In the genomic region with DNA sequence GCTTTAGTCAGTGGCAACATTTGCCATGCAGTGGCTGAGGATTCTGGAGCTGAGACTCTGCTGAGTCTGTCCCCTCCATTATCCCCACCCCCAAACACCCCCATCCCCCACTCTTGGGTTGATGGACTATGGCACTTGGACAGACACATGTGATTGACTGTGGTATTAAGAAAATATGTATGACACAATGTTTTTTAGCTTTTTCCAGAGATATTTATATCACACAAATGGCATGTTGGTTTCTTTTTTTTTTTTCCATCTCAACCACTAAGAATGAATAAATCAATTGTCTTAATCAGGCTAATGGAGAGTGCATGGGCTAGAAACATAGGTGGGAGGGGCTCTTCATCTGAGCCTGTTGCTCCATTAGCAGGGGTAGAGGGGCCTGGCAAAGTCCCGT, we compare ENCODE assay signal across 15 cellular contexts. TPM values are rescaled to one million over a fixed set of nuclear protein-coding genes. Genes with fewer than 3 reads are reported as not detected.
DNase-seq lines count a peak whose midpoint lies in the region; ATAC-seq and TF ChIP-seq lines count a peak whose summit lies in the region.
"Had no signal": no experiment of that assay in that cellular context is flagged by ENCODE, and none has a peak within 500 bp of the region (broad histone marks: within the 10 kb centered on the region; RNA-seq: fewer than 3 reads in every experiment).

No MANE protein-coding gene starts in this region.

- H3K9ac ChIP-seq in mesenchymal stem cell (ENCODE audit: low read length): peak overlapping the region; percentile 68

- no peak overlapping the region for H4K91ac ChIP-seq in mesenchymal stem cell (ENCODE audit: low read length)

- H3K36me3 ChIP-seq in mesenchymal stem cell (ENCODE audit: control insufficient read depth in 1 of 2, insufficient read depth in 2 of 2, low read depth in 1 of 2, low read length in 2 of 2): no peaks in the 10 kb centered on the region
- no peaks in the 10 kb centered on the region for H3K36me3 ChIP-seq in upper lobe of left lung
- H3K36me3 ChIP-seq: left ventricle myocardium inferior had no signal

- no peak overlapping the region for H2BK120ac ChIP-seq in mesenchymal stem cell (ENCODE audit: low read depth, low read length)

- H3K4me1 Mint-ChIP-seq in HFFc6 (ENCODE audit: low read depth): peaks cover 76% of the 10 kb centered on the region

- H3K27ac ChIP-seq in 22Rv1: peak overlapping the region; percentile 63
- H3K27ac ChIP-seq in mesenchymal stem cell (ENCODE audit: low read length, poor library complexity, severe bottlenecking): no peak overlapping the region
- H3K27ac ChIP-seq in upper lobe of left lung: no peak overlapping the region
- H3K27ac ChIP-seq: left ventricle myocardium inferior had no signal

- no peak for TF ChIP-seq CTCF in 22Rv1 (IDR thresholded peaks at IDR 0.05)
- no peak for TF ChIP-seq CTCF in HFFc6 (IDR thresholded peaks at IDR 0.05)
- TF ChIP-seq CTCF in cardiac fibroblast (IDR thresholded peaks at IDR 0.05; ENCODE audit: low read depth, low read length): no peak
- TF ChIP-seq CTCF in upper lobe of left lung (IDR thresholded peaks at IDR 0.05): no peak

- H3K27me3 ChIP-seq in mesenchymal stem cell (ENCODE audit: control insufficient read depth in 1 of 2, insufficient read depth in 1 of 2, low read length in 2 of 2): peaks cover 0 to 8% of the 10 kb centered on the region in 2 experiments
- H3K27me3 ChIP-seq in upper lobe of left lung: no peaks in the 10 kb centered on the region

- H3K9me3 Mint-ChIP-seq in HFFc6: no peaks in the 10 kb centered on the region

- peak overlapping the region; percentile 65 for H3K4me3 Mint-ChIP-seq in HFFc6
- H3K4me3 Mint-ChIP-seq: WTC11 had no signal

- H3K27me3 Mint-ChIP-seq in HFFc6 (ENCODE audit: insufficient read depth): peaks cover 6% of the 10 kb centered on the region

- no peak overlapping the region for H2BK5ac ChIP-seq in mesenchymal stem cell (ENCODE audit: low read depth, low read length, poor library complexity, severe bottlenecking)

- 0 out of 2 replicates have a peak, but pooled peaks cover 4% of the 10 kb centered on the region for H3K36me3 Mint-ChIP-seq in HFFc6 (ENCODE audit: low read depth)
- H3K36me3 Mint-ChIP-seq: WTC11 had no signal

- peak overlapping the region; percentile 36 for H3K4me2 ChIP-seq in mesenchymal stem cell (ENCODE audit: low read length, poor library complexity, severe bottlenecking)

- no peak for DNase-seq in HFFc6
- DNase-seq in cardiac fibroblast (ENCODE audit: low read depth in 2 of 2): peak; percentile 25 to 26
- peak; percentile 40 for DNase-seq in mesenchymal stem cell
- DNase-seq in upper lobe of left lung: no peak
- no peak for DNase-seq in Ammon's horn (ENCODE audit: low spot score)
- DNase-seq in ureter (ENCODE audit: low spot score): no peak
- DNase-seq in NCI-H2029 treated with DMSO at 0.1 percent for 48 hours (lab: John Stamatoyannopoulos, UW): no peak
- DNase-seq: hippocampal formation; left ventricle myocardium inferior; NCI-H1105 treated with DMSO at 0.1 percent for 48 hours; right cardiac atrium; stimulated activated CD4-positive, alpha-beta T cell treated with anti-CD3 and anti-CD28 coated beads, Interleukin-2, amount 100 ng/mL, for 48 hours; trophoblast cell had no signal

- peaks cover 20% of the 10 kb centered on the region for H3K4me1 ChIP-seq in mesenchymal stem cell (ENCODE audit: control insufficient read depth, insufficient read depth, low read depth, low read length)
- H3K4me1 ChIP-seq in upper lobe of left lung: peaks cover 8 to 10% (median 9%) of the 10 kb centered on the region in 4 donors

- no peak for TF ChIP-seq POLR2A in upper lobe of left lung (IDR thresholded peaks at IDR 0.05)

- H3K27ac Mint-ChIP-seq in HFFc6: peak overlapping the region; percentile 100
- H3K27ac Mint-ChIP-seq: WTC11 had no signal

- no peak for ATAC-seq in upper lobe of left lung (ENCODE audit: low FRiP score in 2 of 2)
- ATAC-seq: right cardiac atrium, WTC11 had no signal

- no peak overlapping the region for H3K4ac ChIP-seq in mesenchymal stem cell (ENCODE audit: low read depth in 1 of 2, low read length in 2 of 2)

- H2BK15ac ChIP-seq in mesenchymal stem cell (ENCODE audit: low read depth, poor library complexity, severe bottlenecking): no peak overlapping the region

- no peak overlapping the region for H2AFZ ChIP-seq in mesenchymal stem cell (ENCODE audit: low read depth, low read length)

- no peak overlapping the region for H3K4me3 ChIP-seq in cardiac fibroblast (replicated peaks in 1 of 2; ENCODE audit: low read depth in 2 of 2, low read length in 2 of 2)
- H3K4me3 ChIP-seq in mesenchymal stem cell (ENCODE audit: insufficient read depth in 1 of 2, low read depth in 1 of 2, low read length in 2 of 2): peak overlapping the region in 1 of 2 experiments; percentile 1
- H3K4me3 ChIP-seq in upper lobe of left lung: no peak overlapping the region
- H3K4me3 ChIP-seq: left ventricle myocardium inferior had no signal

- no peak overlapping the region for H4K8ac ChIP-seq in mesenchymal stem cell (ENCODE audit: low read length)

- no peak overlapping the region for H2AK5ac ChIP-seq in mesenchymal stem cell (ENCODE audit: low read length, severe bottlenecking)

- no peak overlapping the region for H2BK12ac ChIP-seq in mesenchymal stem cell (ENCODE audit: low read length in 2 of 2)

- H3K79me1 ChIP-seq in mesenchymal stem cell (replicated peaks; ENCODE audit: low read length, poor library complexity, severe bottlenecking): no peaks in the 10 kb centered on the region

- no peak overlapping the region for H3K23ac ChIP-seq in mesenchymal stem cell (ENCODE audit: low read length in 2 of 2)

- WGBS in mesenchymal stem cell: 80% methylated on average over 1 of the region's 1 CpG
- WGBS in upper lobe of left lung, 2 donors: 72 to 94% methylated on average over 1 of the region's 1 CpG

- no peak overlapping the region for H3K18ac ChIP-seq in mesenchymal stem cell (ENCODE audit: low read depth in 1 of 2, low read length in 2 of 2)

- H3K9me3 ChIP-seq in mesenchymal stem cell (ENCODE audit: control insufficient read depth, low read length) (no peaks in the 10 kb centered on the region), upper lobe of left lung (no peaks in the 10 kb centered on the region)
- H3K9me3 ChIP-seq: left ventricle myocardium inferior had no signal

- TF ChIP-seq EP300 in upper lobe of left lung (IDR thresholded peaks at IDR 0.05): no peak

- no peak overlapping the region for H3K14ac ChIP-seq in mesenchymal stem cell (ENCODE audit: low read length in 2 of 2)

RNA-seq across cellular contexts. Expression of a gene that starts 30.7 kb away (rescaled TPM):
- 1 to 10 TPM; 1.7 to 3.7 (median 2.9) TPM for total RNA-seq in HFFc6 (2021; fragmentation: NEBNext Ultra II Directional; extraction: Animal tissue kit (Norgen Biotek cat#: 25700))
- 0.32 TPM for polyA plus RNA-seq in mesenchymal stem cell (2013, experiment 1 of 2)
- polyA plus RNA-seq in mesenchymal stem cell (2013, experiment 2 of 2): 0.60 TPM
- total RNA-seq in upper lobe of left lung (1 to 10 TPM in 4 of 6 donors, not detected in 2; 1.5 to 5.7 (median 2.5) TPM), ureter (not detected)

Comparison
In these comparisons a context has a peak if more than half of its experiments do, and no peak if none do; other contexts are left out.
1. DNase-seq: peak in cardiac fibroblast (2 of 2) and mesenchymal stem cell (single experiment); none in HFFc6 (single experiment), upper lobe of left lung (0 of 2), Ammon's horn (single experiment), ureter (single experiment) and NCI-H2029 treated with DMSO at 0.1 percent for 48 hours (single experiment).